ENCODE assay signal across 8 cellular contexts in genomic region chr19:49506575-49507105, GRCh38. TPM values are rescaled to one million over a fixed set of nuclear protein-coding genes. Genes with fewer than 3 reads are reported as not detected.
DNase-seq lines count a peak whose midpoint lies in the region; ATAC-seq and TF ChIP-seq lines count a peak whose summit lies in the region.

No MANE protein-coding gene starts in this region.

- CTCF ChIA-PET in CD4-positive, alpha-beta T cell (lab: Charles Lee), result interaction anchor here (0.6 to 1.3 kb wide), 14 partner anchors 16 to 73 kb away, joined by 3 to 14 read pairs (median 4); partner anchors contain the start of genes FLT3LG, NOSIP and RCN3
- CTCF ChIA-PET in HCT116 (lab: Charles Lee), result interaction anchor here (0.6 to 3.2 kb wide), 8 partner anchors 13 to 174 kb away, joined by 3 to 47 read pairs (median 4); no protein-coding TSS in a partner anchor

- H3K9me3 ChIP-seq in CD4-positive, alpha-beta T cell (ENCODE audit: control insufficient read depth, low read length), result no peaks in the 10 kb centered on the region
- H3K9me3 ChIP-seq in HCT116 (ENCODE audit: control insufficient read depth in 1 of 2, insufficient read depth in 1 of 2, low read depth in 1 of 2, low read length in 2 of 2), result no peaks in the 10 kb centered on the region
- no peaks in the 10 kb centered on the region for H3K9me3 ChIP-seq in OCI-LY3 (ENCODE audit: insufficient read depth, low read length)

- H3K9me2 ChIP-seq in HCT116 (ENCODE audit: insufficient read depth), result no peaks in the 10 kb centered on the region

- H3K27me3 Mint-ChIP-seq in CD4-positive, alpha-beta T cell, result no peaks in the 10 kb centered on the region
- H3K27me3 Mint-ChIP-seq in activated T-cell treated with anti-CD3 and anti-CD28 coated beads, Interleukin-2, amount 50 U/mL, for 24 hours, result no peaks in the 10 kb centered on the region

- H3K9me3 Mint-ChIP-seq in CD4-positive, alpha-beta T cell, result no peaks in the 10 kb centered on the region
- no peaks in the 10 kb centered on the region for H3K9me3 Mint-ChIP-seq in activated T-cell treated with anti-CD3 and anti-CD28 coated beads, Interleukin-2, amount 50 U/mL, for 24 hours

- H4K20me1 ChIP-seq in HCT116 (ENCODE audit: insufficient read depth), result no peaks in the 10 kb centered on the region
- H4K20me1 ChIP-seq in OCI-LY3 (ENCODE audit: insufficient read depth, low read length), result no peaks in the 10 kb centered on the region

- intact Hi-C loops in CD4-positive, alpha-beta T cell (cut with DNase I, micrococcal nuclease), result loop anchor here (1.0 kb wide), 2 partner anchors 40 to 64 kb away; no protein-coding TSS in a partner anchor
- intact Hi-C loops in HCT116 (cut with micrococcal nuclease), result no loop called here

- TF ChIP-seq POLR2A in HCT116 (IDR thresholded peaks at IDR 0.05; ENCODE audit: borderline replicate concordance, extremely low read depth, insufficient read depth, insufficient read length), result no peak

- H3K9ac ChIP-seq in HCT116 (ENCODE audit: low read length) (no peak overlapping the region), OCI-LY3 (ENCODE audit: low read length) (no peak overlapping the region)

- ATAC-seq in CD4-positive, alpha-beta T cell (ENCODE audit: poor library complexity), result peak; percentile 80
- peak; percentile 83 for ATAC-seq in HCT116
- no peak for ATAC-seq in GM21825 (IDR thresholded peaks at IDR 0.05; ENCODE audit: unreplicated experiment)

- H3K79me2 ChIP-seq in HCT116 (ENCODE audit: insufficient read depth, low read length) (no peaks in the 10 kb centered on the region), OCI-LY3 (ENCODE audit: low read length) (no peaks in the 10 kb centered on the region)

- H3K27ac Mint-ChIP-seq in CD4-positive, alpha-beta T cell, result peak overlapping the region; percentile 43
- H3K27ac Mint-ChIP-seq in activated T-cell treated with anti-CD3 and anti-CD28 coated beads, Interleukin-2, amount 50 U/mL, for 24 hours, result no peak overlapping the region

- peak overlapping the region; percentile 23 for H3K4me3 Mint-ChIP-seq in CD4-positive, alpha-beta T cell
- H3K4me3 Mint-ChIP-seq in activated T-cell treated with anti-CD3 and anti-CD28 coated beads, Interleukin-2, amount 50 U/mL, for 24 hours, result no peak overlapping the region

- H3K27me3 ChIP-seq in CD4-positive, alpha-beta T cell (ENCODE audit: control insufficient read depth, insufficient read depth, low read length), result no peaks in the 10 kb centered on the region
- H3K27me3 ChIP-seq in HCT116 (ENCODE audit: insufficient read depth, low read length) (no peaks in the 10 kb centered on the region), OCI-LY3 (ENCODE audit: low read depth, low read length) (no peaks in the 10 kb centered on the region)

- POLR2A ChIA-PET in CD4-positive, alpha-beta T cell (lab: Charles Lee), result interaction anchor here (0.6 to 1.7 kb wide), 9 partner anchors 9 to 171 kb away, joined by 3 to 9 read pairs (median 4); partner anchors contain the start of gene RPS11
- POLR2A ChIA-PET in HCT116 (lab: Charles Lee), result interaction anchor here (0.7 to 2.1 kb wide), 4 partner anchors 11 to 366 kb away, joined by 3 to 6 read pairs (median 4); partner anchors contain the start of gene RPS11

- RAD21 ChIA-PET in HCT116 (lab: Charles Lee; ENCODE audit: low non-redundant PET in 1 of 2, low total read pairs in 2 of 2, uncharacterized antibody in 2 of 2, unreplicated experiment in 2 of 2), result interaction anchor here (0.6 to 1.8 kb wide), 3 partner anchors 40 to 480 kb away, joined by 5 to 12 read pairs (median 8); no protein-coding TSS in a partner anchor

- no TSS peak for BruUV-seq in HCT116 (replicated peaks; lab: Mats Ljungman, UMichigan)

- H3K4me1 ChIP-seq in HCT116 (ENCODE audit: control insufficient read depth in 1 of 2, insufficient read depth in 2 of 2, low read length in 2 of 2) (peaks cover 5 to 18% of the 10 kb centered on the region in 2 experiments), OCI-LY3 (ENCODE audit: low read length) (peaks cover 2% of the 10 kb centered on the region; the same call in 1 of the 2 replicates)

- no peaks in the 10 kb centered on the region for H3K36me3 Mint-ChIP-seq in CD4-positive, alpha-beta T cell (ENCODE audit: low read depth)
- no peaks in the 10 kb centered on the region for H3K36me3 Mint-ChIP-seq in activated T-cell treated with anti-CD3 and anti-CD28 coated beads, Interleukin-2, amount 50 U/mL, for 24 hours (ENCODE audit: low read depth)

- H3K4me2 ChIP-seq in HCT116 (ENCODE audit: low read length), result peak overlapping the region; percentile 24; the same call in 1 of the 2 replicates
- peak overlapping the region; percentile 32 for H3K4me2 ChIP-seq in OCI-LY3 (ENCODE audit: low read length)

- peak; percentile 83 for TF ChIP-seq CTCF in CD4-positive, alpha-beta T cell (IDR thresholded peaks at IDR 0.05)
- TF ChIP-seq CTCF in HCT116 (IDR thresholded peaks at IDR 0.05 in 2 of 3, conservative IDR thresholded peaks at IDR 0.05 in 1 of 3; ENCODE audit: borderline replicate concordance in 1 of 3, insufficient read depth in 1 of 3, low read depth in 2 of 3, low read length in 2 of 3) (peak; percentile 94 to 96 (median 95)), OCI-LY3 (IDR thresholded peaks at IDR 0.05; ENCODE audit: low read depth, low read length) (peak; percentile 96), fibroblast of the aortic adventitia (IDR thresholded peaks at IDR 0.05; ENCODE audit: insufficient read depth, low read length) (peak; percentile 80)

- peak; percentile 96 for TF ChIP-seq RAD21 in HCT116 (IDR thresholded peaks at IDR 0.05; ENCODE audit: low read depth)

- peak; percentile 70 to 82 (median 74) for DNase-seq in CD4-positive, alpha-beta T cell
- DNase-seq in HCT116 (ENCODE audit: low read depth, low spot score), result no peak
- peak; percentile 84 for DNase-seq in activated T-cell treated with anti-CD3 and anti-CD28 coated beads, Interleukin-2, amount 50 U/mL, for 24 hours
- DNase-seq in fibroblast of the aortic adventitia (ENCODE audit: low read depth), result peak; percentile 47
- DNase-seq in retina, result peak; percentile 56
- no peak for DNase-seq in NK-92 treated with Interleukin-12 subunit alpha and Interleukin-12 subunit beta, amount 100 ng/mL, for 24 hours (lab: John Stamatoyannopoulos, UW)

- H3K4me1 Mint-ChIP-seq in CD4-positive, alpha-beta T cell (ENCODE audit: low read depth), result peaks cover 44% of the 10 kb centered on the region
- peaks cover 22% of the 10 kb centered on the region for H3K4me1 Mint-ChIP-seq in activated T-cell treated with anti-CD3 and anti-CD28 coated beads, Interleukin-2, amount 50 U/mL, for 24 hours (ENCODE audit: low read depth)

- no peak overlapping the region for H3K4me3 ChIP-seq in HCT116 (replicated peaks in 1 of 2; ENCODE audit: low read depth in 1 of 2, low read length in 2 of 2)
- H3K4me3 ChIP-seq in OCI-LY3 (ENCODE audit: low read length), result no peak overlapping the region
- no peak overlapping the region for H3K4me3 ChIP-seq in fibroblast of the aortic adventitia (ENCODE audit: low read depth, low read length)

- H3K36me3 ChIP-seq in HCT116 (ENCODE audit: control insufficient read depth in 1 of 2, insufficient read depth in 2 of 2, low read length in 2 of 2) (no peaks in the 10 kb centered on the region), OCI-LY3 (replicated peaks; ENCODE audit: low read depth, low read length) (no peaks in the 10 kb centered on the region)

- H3K27ac ChIP-seq in CD4-positive, alpha-beta T cell (ENCODE audit: low read depth, low read length), result no peak overlapping the region
- H3K27ac ChIP-seq in HCT116 (ENCODE audit: low read depth, low read length), result no peak overlapping the region
- no peak overlapping the region for H3K27ac ChIP-seq in OCI-LY3 (ENCODE audit: low read length)

- H2AFZ ChIP-seq in HCT116 (ENCODE audit: low read depth, low read length, poor library complexity, severe bottlenecking), result no peak overlapping the region
- peak overlapping the region; percentile 12 for H2AFZ ChIP-seq in OCI-LY3 (ENCODE audit: low read depth, low read length)

TF ChIP-seq in HCT116, 20 proteins besides CTCF, POLR2A, EP300 and RAD21:
- peak; percentile 59 for TF ChIP-seq YY1 (IDR thresholded peaks at IDR 0.05; ENCODE audit: extremely low read depth, insufficient replicate concordance, low read depth, low read length)
- TF ChIP-seq EZH2 (IDR thresholded peaks at IDR 0.05), result no peak

RNA-seq across cellular contexts. Expression of gene FCGRT, which starts 5.8 kb away (rescaled TPM):
- 10 to 100 TPM; 50.2 to 52.5 TPM for total RNA-seq in CD4-positive, alpha-beta T cell
- total RNA-seq in HCT116 (2021; ENCODE audit: unreplicated experiment), result 1.8 TPM
- 1.2 and 2.1 TPM in 2 replicates for polyA plus RNA-seq in HCT116 (2012)
- total RNA-seq in fibroblast of the aortic adventitia (ENCODE audit: low replicate concordance), result 73.8 and 132 TPM in 2 replicates

RNA-seq across cellular contexts. Expression of gene RPS11, which starts 10.4 kb away (rescaled TPM):
- total RNA-seq in CD4-positive, alpha-beta T cell, result 1,000 to 10,000 TPM; 2,912 to 3,041 TPM
- total RNA-seq in HCT116 (2021; ENCODE audit: unreplicated experiment), result 2,353 TPM
- 4,962 and 5,407 TPM in 2 replicates for polyA plus RNA-seq in HCT116 (2012)
- total RNA-seq in fibroblast of the aortic adventitia (ENCODE audit: low replicate concordance), result 2,258 and 4,425 TPM in 2 replicates

RNA-seq across cellular contexts. Expression of gene RPL13A, which starts 19.2 kb away (rescaled TPM):
- 1,000 to 10,000 TPM; 5,328 to 5,481 TPM for total RNA-seq in CD4-positive, alpha-beta T cell
- total RNA-seq in HCT116 (2021; ENCODE audit: unreplicated experiment) (3,719 TPM), fibroblast of the aortic adventitia (ENCODE audit: low replicate concordance) (2,039 and 2,642 TPM in 2 replicates)
- polyA plus RNA-seq in HCT116 (2012), result 4,853 and 5,472 TPM in 2 replicates

RNA-seq across cellular contexts. Expression of gene RCN3, which starts 21.2 kb away (rescaled TPM):
- total RNA-seq in CD4-positive, alpha-beta T cell, result 1 to 10 TPM; 4.8 to 7.8 TPM
- total RNA-seq in HCT116 (2021; ENCODE audit: unreplicated experiment) (0.39 TPM), fibroblast of the aortic adventitia (ENCODE audit: low replicate concordance) (121 and 181 TPM in 2 replicates)
- polyA plus RNA-seq in HCT116 (2012), result 0.13 TPM in 1 of 2 replicates, not detected in the other

RNA-seq across cellular contexts. Expression of gene FLT3LG, which starts 32.6 kb away (rescaled TPM):
- 100 to 1,000 TPM; 311 to 325 TPM for total RNA-seq in CD4-positive, alpha-beta T cell
- total RNA-seq in HCT116 (2021; ENCODE audit: unreplicated experiment), result 3.8 TPM
- polyA plus RNA-seq in HCT116 (2012), result 2.5 and 4.0 TPM in 2 replicates
- total RNA-seq in fibroblast of the aortic adventitia (ENCODE audit: low replicate concordance), result 3.7 and 5.4 TPM in 2 replicates

Comparison
In these comparisons a context has a peak if more than half of its experiments do, and no peak if none do; other contexts are left out.
1. DNase-seq: peak in CD4-positive, alpha-beta T cell (10 of 10), activated T-cell treated with anti-CD3 and anti-CD28 coated beads, Interleukin-2, amount 50 U/mL, for 24 hours (single experiment), fibroblast of the aortic adventitia (single experiment) and retina (single experiment); none in HCT116 (single experiment) and NK-92 treated with Interleukin-12 subunit alpha and Interleukin-12 subunit beta, amount 100 ng/mL, for 24 hours (single experiment).
2. RNA of gene FCGRT, which starts 5.8 kb away (total RNA-seq): 73.8 to 132 TPM in fibroblast of the aortic adventitia and 50.2 to 52.5 TPM in CD4-positive, alpha-beta T cell; 1.8 TPM in HCT116 (single experiment); every median in the first group is over 10 times any median in the second.
3. Peak in every context shown above with its lines, with median percentiles within 50 percentile points of each other: CTCF ChIP-seq.